In genomic region chr10:102651455-102652169, GRCh38 we compare ENCODE assay signal across 11 cellular contexts. TPM values are rescaled to one million over a fixed set of nuclear protein-coding genes. Genes with fewer than 3 reads are reported as not detected.
A peak's percentile ranks its signal among the peaks of the same experiment; 100 is the strongest.
DNase-seq lines count a peak whose midpoint lies in the region; ATAC-seq and TF ChIP-seq lines count a peak whose summit lies in the region.
"Had no signal": no experiment of that assay in that cellular context is flagged by ENCODE, and none has a peak within 500 bp of the region (broad histone marks: within the 10 kb centered on the region; RNA-seq: fewer than 3 reads in every experiment).

No MANE protein-coding gene starts in this region.

- peak; percentile 5 for ATAC-seq in activated CD8-positive, alpha-beta T cell treated with anti-CD3 and anti-CD28 coated beads, Interleukin-2, amount 10 ng/mL, durations not matched to agents 7 days and 5 days

- H3K27ac ChIP-seq in iPS-20b (ENCODE audit: low read length) (peak overlapping the region; percentile 12), stomach (peak overlapping the region; percentile 16 to 100 (median 74))
- H3K27ac ChIP-seq: epithelial cell of prostate, KMS-11 had no signal

- intact Hi-C loops in stomach (cut with DNase I; ENCODE audit: low total_unique reads) (no loop called here), lower leg skin (cut with DNase I; ENCODE audit: low total_unique reads) (no loop called here)

- no peak overlapping the region for H3K9ac ChIP-seq in iPS-20b (ENCODE audit: low read depth, low read length)
- H3K9ac ChIP-seq: KMS-11 had no signal

- H3K4me1 ChIP-seq in iPS-20b (ENCODE audit: insufficient read depth, low read length) (peaks cover 32% of the 10 kb centered on the region), stomach (peaks cover 57 to 100% (median 91%) of the 10 kb centered on the region in 4 donors)

- DNase-seq in T-helper 2 cell treated with Interferon-gamma antibody and Interleukin-4, amounts not matched to agents 5 μg/mL and 100 μg/mL, for 36 hours (ENCODE audit: low spot score): no peak
- DNase-seq in T-helper 2 cell (no peak), stomach (no peak), ecto neural progenitor cell (ENCODE audit: low spot score) (no peak), glutamatergic neuron (no peak), lower leg skin (ENCODE audit: low spot score in 2 of 2) (no peak)
- DNase-seq in activated CD8-positive, alpha-beta T cell treated with anti-CD3 and anti-CD28 coated beads, Interleukin-2, amount 10 ng/mL, durations not matched to agents 7 days and 5 days: no peak
- DNase-seq: 8988T had no signal

- H3K27me3 Mint-ChIP-seq in T-helper 2 cell treated with Interferon-gamma antibody and Interleukin-4, amounts not matched to agents 5 μg/mL and 100 μg/mL, for 36 hours (ENCODE audit: low read depth): no peaks in the 10 kb centered on the region
- H3K27me3 Mint-ChIP-seq in activated CD8-positive, alpha-beta T cell treated with anti-CD3 and anti-CD28 coated beads, Interleukin-2, amount 10 ng/mL, durations not matched to agents 7 days and 5 days (ENCODE audit: low read depth): no peaks in the 10 kb centered on the region
- peaks cover 11% of the 10 kb centered on the region for H3K27me3 Mint-ChIP-seq in glutamatergic neuron (ENCODE audit: unreplicated experiment)

- H3K36me3 Mint-ChIP-seq in T-helper 2 cell treated with Interferon-gamma antibody and Interleukin-4, amounts not matched to agents 5 μg/mL and 100 μg/mL, for 36 hours (ENCODE audit: low read depth): peaks cover 43% of the 10 kb centered on the region
- peaks cover 48% of the 10 kb centered on the region for H3K36me3 Mint-ChIP-seq in activated CD8-positive, alpha-beta T cell treated with anti-CD3 and anti-CD28 coated beads, Interleukin-2, amount 10 ng/mL, durations not matched to agents 7 days and 5 days (ENCODE audit: low read depth)
- peaks cover 5% of the 10 kb centered on the region for H3K36me3 Mint-ChIP-seq in glutamatergic neuron (ENCODE audit: unreplicated experiment)

- WGBS in stomach, 5 donors: 57 to 80% (median 74%) methylated on average over 3 to 11 of the region's 11 CpGs; no CpG with 5 or more reads in 1 of the 5 donors
- 68 to 77% methylated on average over 4 to 5 of the region's 11 CpGs for WGBS in lower leg skin, 2 donors

- peaks cover 18% of the 10 kb centered on the region for H3K36me3 ChIP-seq in iPS-20b (ENCODE audit: insufficient read depth, low read depth, low read length)
- peaks cover 24 to 73% (median 67%) of the 10 kb centered on the region in 4 donors for H3K36me3 ChIP-seq in stomach

- POLR2A ChIA-PET in activated CD8-positive, alpha-beta T cell treated with anti-CD3 and anti-CD28 coated beads, Interleukin-2, amount 10 ng/mL, durations not matched to agents 7 days and 5 days (lab: Charles Lee): interaction anchor here (1.0 to 3.0 kb wide), 3 partner anchors 9 to 149 kb away, joined by 3 to 49 read pairs (median 3); partner anchors contain the start of gene ACTR1A

- peak overlapping the region; percentile 81 for H3K4me3 Mint-ChIP-seq in T-helper 2 cell treated with Interferon-gamma antibody and Interleukin-4, amounts not matched to agents 5 μg/mL and 100 μg/mL, for 36 hours
- peak overlapping the region; percentile 65 for H3K4me3 Mint-ChIP-seq in activated CD8-positive, alpha-beta T cell treated with anti-CD3 and anti-CD28 coated beads, Interleukin-2, amount 10 ng/mL, durations not matched to agents 7 days and 5 days
- H3K4me3 Mint-ChIP-seq in glutamatergic neuron (ENCODE audit: unreplicated experiment): no peak overlapping the region

- H3K9me3 ChIP-seq in iPS-20b (ENCODE audit: insufficient read depth, low read depth, low read length) (no peaks in the 10 kb centered on the region), stomach (no peaks in the 10 kb centered on the region)

- CTCF ChIA-PET in activated CD8-positive, alpha-beta T cell treated with anti-CD3 and anti-CD28 coated beads, Interleukin-2, amount 10 ng/mL, durations not matched to agents 7 days and 5 days (lab: Charles Lee): interaction anchor here (0.6 to 3.7 kb wide), 6 partner anchors 10 to 62 kb away, joined by 3 to 28 read pairs (median 4); partner anchors contain the start of gene ARL3

- peaks cover 65% of the 10 kb centered on the region for H3K4me1 Mint-ChIP-seq in T-helper 2 cell treated with Interferon-gamma antibody and Interleukin-4, amounts not matched to agents 5 μg/mL and 100 μg/mL, for 36 hours (ENCODE audit: low read depth)
- peaks cover 80% of the 10 kb centered on the region for H3K4me1 Mint-ChIP-seq in activated CD8-positive, alpha-beta T cell treated with anti-CD3 and anti-CD28 coated beads, Interleukin-2, amount 10 ng/mL, durations not matched to agents 7 days and 5 days (ENCODE audit: low read depth)
- peaks cover 33% of the 10 kb centered on the region for H3K4me1 Mint-ChIP-seq in glutamatergic neuron (ENCODE audit: low read depth, unreplicated experiment)

- no peak for TF ChIP-seq CTCF in stomach (IDR thresholded peaks at IDR 0.05)
- no peak for TF ChIP-seq CTCF in glutamatergic neuron (IDR thresholded peaks at IDR 0.05; ENCODE audit: partially characterized antibody, unreplicated experiment)
- no peak for TF ChIP-seq CTCF in lower leg skin (IDR thresholded peaks at IDR 0.05)

- H3K27ac Mint-ChIP-seq in T-helper 2 cell treated with Interferon-gamma antibody and Interleukin-4, amounts not matched to agents 5 μg/mL and 100 μg/mL, for 36 hours: peak overlapping the region; percentile 95
- H3K27ac Mint-ChIP-seq in activated CD8-positive, alpha-beta T cell treated with anti-CD3 and anti-CD28 coated beads, Interleukin-2, amount 10 ng/mL, durations not matched to agents 7 days and 5 days: peak overlapping the region; percentile 92
- H3K27ac Mint-ChIP-seq in glutamatergic neuron (ENCODE audit: unreplicated experiment): no peak overlapping the region

- H3K27me3 ChIP-seq in iPS-20b (ENCODE audit: insufficient read depth, low read length) (no peaks in the 10 kb centered on the region), stomach (no peaks in the 10 kb centered on the region)

- H3K4me3 ChIP-seq in iPS-20b (ENCODE audit: low read length) (no peak overlapping the region), stomach (peak overlapping the region in 1 of 4 donors; percentile 97), lower leg skin (ENCODE audit: low read depth, poor library complexity, severe bottlenecking) (no peak overlapping the region)

- TF ChIP-seq POLR2A in stomach (IDR thresholded peaks at IDR 0.05): no peak
- TF ChIP-seq POLR2A in lower leg skin (IDR thresholded peaks at IDR 0.05): no peak

- no peaks in the 10 kb centered on the region for H3K9me3 Mint-ChIP-seq in T-helper 2 cell treated with Interferon-gamma antibody and Interleukin-4, amounts not matched to agents 5 μg/mL and 100 μg/mL, for 36 hours
- no peaks in the 10 kb centered on the region for H3K9me3 Mint-ChIP-seq in activated CD8-positive, alpha-beta T cell treated with anti-CD3 and anti-CD28 coated beads, Interleukin-2, amount 10 ng/mL, durations not matched to agents 7 days and 5 days (ENCODE audit: insufficient read depth)
- peaks cover 17% of the 10 kb centered on the region for H3K9me3 Mint-ChIP-seq in glutamatergic neuron (ENCODE audit: unreplicated experiment)

- TF ChIP-seq EP300 in stomach (IDR thresholded peaks at IDR 0.05): no peak

RNA-seq across cellular contexts. Expression of gene TRIM8, which starts 7.3 kb away (rescaled TPM):
- total RNA-seq in activated CD8-positive, alpha-beta T cell treated with anti-CD3 and anti-CD28 coated beads, Interleukin-2, amount 10 ng/mL, durations not matched to agents 7 days and 5 days: 10 to 100 TPM; 45.0 to 47.1 TPM
- total RNA-seq in stomach (100 to 1,000 TPM in 3 of 5 donors, 10 to 100 TPM in 2; 40.0 to 253 (median 149) TPM), glutamatergic neuron (ENCODE audit: unreplicated experiment) (74.8 TPM), lower leg skin (100 to 1,000 TPM in 3 of 4 donors, 10 to 100 TPM in 1; 91.7 to 128 (median 106) TPM)
- 10 to 100 TPM; 45.6 to 83.2 (median 68.4) TPM for polyA plus RNA-seq in stomach
